4 cellular contexts compared by ENCODE assay signal in genomic region chr2:67799889-67800288, GRCh38.
"Had no signal": no experiment of that assay in that cellular context is flagged by ENCODE, and none has a peak within 500 bp of the region (broad histone marks: within the 10 kb centered on the region; RNA-seq: fewer than 3 reads in every experiment).

No MANE protein-coding gene starts in this region.

- H3K4me1 Mint-ChIP-seq: IgD-negative memory B cell had no signal

- H3K4me2 ChIP-seq: GM23338 had no signal

- H2AFZ ChIP-seq: GM23338 had no signal

- H3K4me3 ChIP-seq: GM23338 had no signal

- H3K36me3 Mint-ChIP-seq: IgD-negative memory B cell had no signal

- DNase-seq: H9, HCEC 1CT had no signal

- H3K27ac Mint-ChIP-seq: GM23338, H9, IgD-negative memory B cell had no signal

- H3K4me3 Mint-ChIP-seq: GM23338, H9, IgD-negative memory B cell had no signal

- H3K9me3 Mint-ChIP-seq: GM23338, H9, IgD-negative memory B cell had no signal
